ENCODE assay signal across 19 cellular contexts in the genomic region with DNA sequence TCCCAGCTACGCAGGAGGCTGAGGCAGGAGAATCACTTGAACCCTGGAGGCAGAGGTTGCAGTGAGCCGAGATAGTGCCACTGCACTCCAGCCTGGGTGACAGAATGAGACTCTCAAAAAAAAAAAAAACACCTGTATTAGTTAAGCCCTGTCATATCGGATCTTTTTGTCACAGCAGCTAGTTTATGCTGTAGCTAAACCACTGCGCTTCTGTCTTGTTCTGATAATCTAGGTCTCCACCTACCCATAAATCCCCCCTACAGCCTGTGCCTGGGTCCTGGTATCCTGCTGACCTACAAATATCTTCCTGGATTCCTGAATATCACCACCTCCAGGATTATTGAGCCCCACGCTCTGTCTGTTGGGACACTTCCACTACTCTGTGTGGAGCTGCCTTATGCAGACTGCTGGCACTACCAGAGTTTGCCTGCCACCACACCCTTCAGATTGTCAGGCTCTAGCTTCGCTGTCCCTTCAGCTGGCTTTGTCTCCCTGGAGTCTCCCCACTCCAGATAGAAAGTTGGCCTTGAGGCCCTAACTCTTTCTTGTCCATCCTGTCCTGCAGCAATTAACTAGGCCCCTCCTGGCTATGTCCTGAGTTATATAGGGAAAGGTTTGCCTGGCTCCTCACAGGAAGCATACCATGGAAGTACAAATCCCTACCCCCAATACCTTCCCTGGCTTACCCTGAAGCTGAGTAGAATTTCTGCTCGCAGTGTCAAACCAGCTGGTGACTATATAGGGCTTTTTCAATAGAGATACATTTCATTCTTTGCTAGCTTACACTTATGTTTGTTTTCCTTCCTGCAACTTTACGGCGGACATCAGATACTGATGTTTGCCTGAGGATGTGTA.
"Had no signal": no experiment of that assay in that cellular context is flagged by ENCODE, and none has a peak within 500 bp of the region (broad histone marks: within the 10 kb centered on the region; RNA-seq: fewer than 3 reads in every experiment).

No MANE protein-coding gene starts in this region.

- H3K27me3 Mint-ChIP-seq: naive B cell had no signal

- H3K9me3 Mint-ChIP-seq: activated CD4-positive, alpha-beta memory T cell treated with anti-CD3 and anti-CD28 coated beads, Interleukin-2, amount 10 ng/mL, durations not matched to agents 7 days and 5 days; activated naive CD8-positive, alpha-beta T cell treated with anti-CD3 and anti-CD28 coated beads, Interleukin-2, amount 10 ng/mL, durations not matched to agents 7 days and 5 days; activated T-helper 2 cell treated with anti-CD3 and anti-CD28 coated beads, Interferon-gamma antibody, Interleukin-2, Interleukin-4, amounts not matched to agents 10 μg/mL and 5 μg/mL and 100 μg/mL, durations not matched to agents 14 hours and 24 hours and 36 hours; naive B cell; stimulated activated naive CD8-positive, alpha-beta T cell treated with anti-CD3 and anti-CD28 coated beads, Interleukin-15, Interleukin-2, amounts not matched to agents 100 ng/mL and 50 ng/mL, for 24 hours had no signal

- H3K36me3 ChIP-seq: neutrophil, tibial nerve had no signal

- H3K4me1 Mint-ChIP-seq: activated CD4-positive, alpha-beta memory T cell treated with anti-CD3 and anti-CD28 coated beads, Interleukin-2, amount 10 ng/mL, durations not matched to agents 7 days and 5 days; activated CD8-positive, alpha-beta memory T cell treated with anti-CD3 and anti-CD28 coated beads, Interleukin-2, amount 10 ng/mL, durations not matched to agents 7 days and 5 days; activated naive CD8-positive, alpha-beta T cell treated with anti-CD3 and anti-CD28 coated beads, Interleukin-2, amount 10 ng/mL, durations not matched to agents 7 days and 5 days had no signal

- H3K4me3 Mint-ChIP-seq: activated CD4-positive, alpha-beta memory T cell treated with anti-CD3 and anti-CD28 coated beads, Interleukin-2, amount 10 ng/mL, durations not matched to agents 7 days and 5 days; activated CD8-positive, alpha-beta memory T cell treated with anti-CD3 and anti-CD28 coated beads, Interleukin-2, amount 10 ng/mL, durations not matched to agents 7 days and 5 days; activated naive CD8-positive, alpha-beta T cell treated with anti-CD3 and anti-CD28 coated beads, Interleukin-2, amount 10 ng/mL, durations not matched to agents 7 days and 5 days; stimulated activated naive CD8-positive, alpha-beta T cell treated with anti-CD3 and anti-CD28 coated beads, Interleukin-15, Interleukin-2, amounts not matched to agents 100 ng/mL and 50 ng/mL, for 24 hours had no signal

- H3K27ac Mint-ChIP-seq: activated CD4-positive, alpha-beta memory T cell treated with anti-CD3 and anti-CD28 coated beads, Interleukin-2, amount 10 ng/mL, durations not matched to agents 7 days and 5 days; activated CD8-positive, alpha-beta memory T cell treated with anti-CD3 and anti-CD28 coated beads, Interleukin-2, amount 10 ng/mL, durations not matched to agents 7 days and 5 days; activated naive CD8-positive, alpha-beta T cell treated with anti-CD3 and anti-CD28 coated beads, Interleukin-2, amount 10 ng/mL, durations not matched to agents 7 days and 5 days; activated T-helper 2 cell treated with anti-CD3 and anti-CD28 coated beads, Interferon-gamma antibody, Interleukin-2, Interleukin-4, amounts not matched to agents 10 μg/mL and 5 μg/mL and 100 μg/mL, durations not matched to agents 14 hours and 24 hours and 36 hours; naive B cell; stimulated activated naive CD8-positive, alpha-beta T cell treated with anti-CD3 and anti-CD28 coated beads, Interleukin-15, Interleukin-2, amounts not matched to agents 100 ng/mL and 50 ng/mL, for 24 hours had no signal

- FAIRE-seq: keratinocyte had no signal

- H3K36me3 Mint-ChIP-seq: activated CD8-positive, alpha-beta memory T cell treated with anti-CD3 and anti-CD28 coated beads, Interleukin-2, amount 10 ng/mL, durations not matched to agents 7 days and 5 days; activated naive CD8-positive, alpha-beta T cell treated with anti-CD3 and anti-CD28 coated beads, Interleukin-2, amount 10 ng/mL, durations not matched to agents 7 days and 5 days; naive B cell had no signal

- H3K27ac ChIP-seq: neutrophil, tibial nerve had no signal

- H3K27me3 ChIP-seq: neutrophil, tibial nerve had no signal

- H3K9me3 ChIP-seq: neutrophil, tibial nerve had no signal

- ATAC-seq: activated CD8-positive, alpha-beta memory T cell treated with anti-CD3 and anti-CD28 coated beads, Interleukin-2, amount 10 ng/mL, durations not matched to agents 7 days and 5 days; left lobe of liver had no signal

- H3K4me3 ChIP-seq: tibial nerve had no signal

- DNase-seq: activated CD4-positive, alpha-beta memory T cell treated with anti-CD3 and anti-CD28 coated beads, Interleukin-2, amount 10 ng/mL, durations not matched to agents 7 days and 5 days; activated CD4-positive, alpha-beta T cell treated with anti-CD3 and anti-CD28 coated beads for 48 hours; activated CD4-positive, CD25-positive, alpha-beta regulatory T cell; activated CD8-positive, alpha-beta memory T cell treated with anti-CD3 and anti-CD28 coated beads, Interleukin-2, amount 10 ng/mL, durations not matched to agents 7 days and 5 days; activated naive CD4-positive, alpha-beta T cell treated with Interleukin-2 at 50 U/mL for 16 hours; activated naive CD8-positive, alpha-beta T cell treated with anti-CD3 and anti-CD28 coated beads, Interleukin-2, amount 10 ng/mL, durations not matched to agents 7 days and 5 days; amygdala; hippocampal formation; naive B cell; right cardiac atrium; stimulated activated CD4-positive, alpha-beta T cell treated with anti-CD3 and anti-CD28 coated beads, Interleukin-2, amount 100 ng/mL, for 24 hours; T-helper 1 cell; T-helper 9 cell had no signal

- H3K4me1 ChIP-seq: tibial nerve had no signal
